In genomic region chr6:138618168-138618567, GRCh38 we compare ENCODE assay signal across 25 cellular contexts.
"Had no signal": no experiment of that assay in that cellular context is flagged by ENCODE, and none has a peak within 500 bp of the region (broad histone marks: within the 10 kb centered on the region; RNA-seq: fewer than 3 reads in every experiment).

No MANE protein-coding gene starts in this region.

- H3K27ac ChIP-seq: dorsolateral prefrontal cortex, esophagus muscularis mucosa, foreskin keratinocyte, gastroesophageal sphincter, heart left ventricle, hepatocyte, left lung, neutrophil, pancreas, right lobe of liver, testis, tibial artery had no signal

- H3K4me1 ChIP-seq: esophagus muscularis mucosa, foreskin keratinocyte, gastroesophageal sphincter, heart left ventricle, left lung, pancreas, right lobe of liver, testis, tibial artery had no signal

- H3K4me3 ChIP-seq: dorsolateral prefrontal cortex, esophagus muscularis mucosa, gastroesophageal sphincter, heart left ventricle, hepatocyte, left lung, mucosa of descending colon, pancreas, right lobe of liver, smooth muscle cell, testis, tibial artery had no signal

- H3K36me3 ChIP-seq: esophagus muscularis mucosa, gastroesophageal sphincter, heart left ventricle, left lung, neutrophil, pancreas, right lobe of liver, tibial artery had no signal

- H2AFZ ChIP-seq: hepatocyte had no signal

- H3K79me2 ChIP-seq: hepatocyte had no signal

- DNase-seq: dorsolateral prefrontal cortex; effector CD4-positive, alpha-beta T cell; foreskin keratinocyte; heart left ventricle; left cardiac atrium; left lung; mesenchymal stem cell; mucosa of descending colon; naive B cell; pancreas; right lobe of liver; stimulated activated CD4-positive, alpha-beta T cell treated with anti-CD3 and anti-CD28 coated beads, Interleukin-12 subunit alpha, Interleukin-12 subunit beta, amount 100 ng/mL, for 4 hours; stimulated activated CD4-positive, alpha-beta T cell treated with anti-CD3 and anti-CD28 coated beads, Interleukin-1b, Interleukin-23, amount 100 ng/mL, for 48 hours; stimulated activated CD4-positive, alpha-beta T cell treated with anti-CD3 and anti-CD28 coated beads, Interleukin-4, amount 100 ng/mL, for 1 hour; stimulated activated CD8-positive, alpha-beta memory T cell treated with anti-CD3 and anti-CD28 coated beads, Interleukin-4, amount 100 ng/mL, for 48 hours; stimulated activated naive CD4-positive, alpha-beta T cell; substantia nigra; testis; tibial artery had no signal

- ATAC-seq: foreskin keratinocyte; gastroesophageal sphincter; heart left ventricle; left cardiac atrium; left lung; mucosa of descending colon; natural killer cell treated with Interleukin-12 subunit alpha and Interleukin-12 subunit beta and Interleukin-15 and Interleukin-18, amount 100 ng/mL, for 72 hours; pancreas; right lobe of liver had no signal

- H3K4me2 ChIP-seq: hepatocyte, smooth muscle cell had no signal

- H3K27me3 ChIP-seq: esophagus muscularis mucosa, foreskin keratinocyte, gastroesophageal sphincter, heart left ventricle, hepatocyte, left lung, neutrophil, pancreas, right lobe of liver, testis, tibial artery had no signal

- H3K9me3 ChIP-seq: esophagus muscularis mucosa, gastroesophageal sphincter, heart left ventricle, left lung, mucosa of descending colon, neutrophil, pancreas, right lobe of liver, testis, tibial artery had no signal
